In the genomic region with DNA sequence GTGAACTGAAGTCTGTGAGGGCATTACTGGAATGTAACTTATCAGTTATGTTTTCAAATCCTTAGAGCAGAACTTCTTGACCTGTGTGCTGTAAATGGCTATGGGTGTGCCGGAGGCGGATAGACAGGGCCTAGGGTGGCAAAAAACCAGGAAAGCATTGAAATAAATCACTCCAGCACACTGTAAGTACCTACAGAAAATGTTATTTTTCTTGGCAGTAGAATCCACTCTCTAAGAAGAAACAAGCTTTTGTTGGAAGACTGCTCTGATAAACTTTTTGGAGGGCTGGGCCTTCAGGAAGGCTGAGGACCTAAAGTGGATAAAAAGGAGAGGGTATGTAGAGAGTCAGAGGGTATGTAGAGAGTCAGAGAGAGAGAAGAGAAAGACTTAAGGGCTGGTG, we compare ENCODE assay signal across 1 cellular context.
TF ChIP-seq lines count a peak whose summit lies in the region.

No MANE protein-coding gene starts in this region.

TF ChIP-seq in HEK293, 187 proteins besides CTCF, POLR2A, EP300 and RAD21 (continued from another document):
- TF ChIP-seq, protein P1, sequence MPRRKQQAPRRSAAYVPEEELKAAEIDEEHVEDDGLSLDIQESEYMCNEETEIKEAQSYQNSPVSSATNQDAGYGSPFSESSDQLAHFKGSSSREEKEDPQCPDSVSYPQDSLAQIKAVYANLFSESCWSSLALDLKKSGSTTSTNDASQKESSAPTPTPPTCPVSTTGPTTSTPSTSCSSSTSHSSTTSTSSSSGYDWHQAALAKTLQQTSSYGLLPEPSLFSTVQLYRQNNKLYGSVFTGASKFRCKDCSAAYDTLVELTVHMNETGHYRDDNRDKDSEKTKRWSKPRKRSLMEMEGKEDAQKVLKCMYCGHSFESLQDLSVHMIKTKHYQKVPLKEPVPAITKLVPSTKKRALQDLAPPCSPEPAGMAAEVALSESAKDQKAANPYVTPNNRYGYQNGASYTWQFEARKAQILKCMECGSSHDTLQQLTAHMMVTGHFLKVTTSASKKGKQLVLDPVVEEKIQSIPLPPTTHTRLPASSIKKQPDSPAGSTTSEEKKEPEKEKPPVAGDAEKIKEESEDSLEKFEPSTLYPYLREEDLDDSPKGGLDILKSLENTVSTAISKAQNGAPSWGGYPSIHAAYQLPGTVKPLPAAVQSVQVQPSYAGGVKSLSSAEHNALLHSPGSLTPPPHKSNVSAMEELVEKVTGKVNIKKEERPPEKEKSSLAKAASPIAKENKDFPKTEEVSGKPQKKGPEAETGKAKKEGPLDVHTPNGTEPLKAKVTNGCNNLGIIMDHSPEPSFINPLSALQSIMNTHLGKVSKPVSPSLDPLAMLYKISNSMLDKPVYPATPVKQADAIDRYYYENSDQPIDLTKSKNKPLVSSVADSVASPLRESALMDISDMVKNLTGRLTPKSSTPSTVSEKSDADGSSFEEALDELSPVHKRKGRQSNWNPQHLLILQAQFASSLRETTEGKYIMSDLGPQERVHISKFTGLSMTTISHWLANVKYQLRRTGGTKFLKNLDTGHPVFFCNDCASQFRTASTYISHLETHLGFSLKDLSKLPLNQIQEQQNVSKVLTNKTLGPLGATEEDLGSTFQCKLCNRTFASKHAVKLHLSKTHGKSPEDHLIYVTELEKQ (tag by site-specific recombination; IDR thresholded peaks at IDR 0.05; ENCODE audit: borderline replicate concordance), result no peak
- TF ChIP-seq ZNF391 (tag by site-specific recombination; IDR thresholded peaks at IDR 0.05; ENCODE audit: borderline replicate concordance, low read depth) (no peak), ZNF626 (tag by site-specific recombination; IDR thresholded peaks at IDR 0.05) (no peak)
